In genomic region chr3:144059481-144059880, GRCh38 we compare ENCODE assay signal across 8 cellular contexts.
"Had no signal": no experiment of that assay in that cellular context is flagged by ENCODE, and none has a peak within 500 bp of the region (broad histone marks: within the 10 kb centered on the region; RNA-seq: fewer than 3 reads in every experiment).

No MANE protein-coding gene starts in this region.

- ATAC-seq: HepG2 had no signal

- H3K27me3 Mint-ChIP-seq: IgD-negative memory B cell had no signal

- H3K27ac ChIP-seq: GM23248, HL-60 had no signal

- H3K27ac Mint-ChIP-seq: H9, IgD-negative memory B cell had no signal

- H2AFZ ChIP-seq: GM23248 had no signal

- FAIRE-seq: HepG2 had no signal

- H3K4me3 Mint-ChIP-seq: H9 had no signal

- DNase-seq: GM23248, GOT3, H9, HCEC 1CT, KBM-7 had no signal

- H3K4me3 ChIP-seq: GM23248 had no signal

- H3K36me3 Mint-ChIP-seq: IgD-negative memory B cell had no signal

- H3K9me3 Mint-ChIP-seq: H9 had no signal

- H3K9ac ChIP-seq: GM23248 had no signal
